ENCODE assay signal across 1 cellular context in genomic region chr6:128246472-128246871, GRCh38.
TF ChIP-seq lines count a peak whose summit lies in the region.

No MANE protein-coding gene starts in this region.

TF ChIP-seq in GM23338, 12 proteins besides CTCF, POLR2A, EP300 and RAD21 (continued from another document):
- TF ChIP-seq REST (IDR thresholded peaks at IDR 0.05; ENCODE audit: unreplicated experiment) (no peak), ETS1 (IDR thresholded peaks at IDR 0.05) (no peak), EZH2phosphoT487 (IDR thresholded peaks at IDR 0.05; ENCODE audit: unreplicated experiment) (no peak)
